Comparison of ENCODE assay signal across 2 cellular contexts in genomic region chr12:6850796-6851152, GRCh38.
TF ChIP-seq lines count a peak whose summit lies in the region.

No MANE protein-coding gene starts in this region.

TF ChIP-seq in endothelial cell of umbilical vein, 7 proteins besides CTCF, POLR2A, EP300 and RAD21:
- TF ChIP-seq EZH2 (IDR thresholded peaks at IDR 0.05; ENCODE audit: borderline replicate concordance, low read depth, low read length, severe bottlenecking): no peak
- TF ChIP-seq JUN (IDR thresholded peaks at IDR 0.05; ENCODE audit: borderline replicate concordance, insufficient read depth, insufficient read length, low read depth): no peak

TF ChIP-seq in GM12891, 5 proteins besides CTCF, POLR2A, EP300 and RAD21:
- no peak for TF ChIP-seq POLR2AphosphoS5 (IDR thresholded peaks at IDR 0.05; ENCODE audit: low read depth, low read length)
- TF ChIP-seq TAF1 (IDR thresholded peaks at IDR 0.05; ENCODE audit: low read depth, low read length): no peak
- no peak for TF ChIP-seq POU2F2 (IDR thresholded peaks at IDR 0.05; ENCODE audit: low read depth, low read length)
- TF ChIP-seq SPI1 (IDR thresholded peaks at IDR 0.05; ENCODE audit: low read depth, low read length): no peak
- no peak for TF ChIP-seq PAX5 (IDR thresholded peaks at IDR 0.05; ENCODE audit: insufficient read depth, low read length, severe bottlenecking)
TF ChIP-seq in GM12891: peak in this region for 0.
